1 cellular context compared by ENCODE assay signal in the genomic region with DNA sequence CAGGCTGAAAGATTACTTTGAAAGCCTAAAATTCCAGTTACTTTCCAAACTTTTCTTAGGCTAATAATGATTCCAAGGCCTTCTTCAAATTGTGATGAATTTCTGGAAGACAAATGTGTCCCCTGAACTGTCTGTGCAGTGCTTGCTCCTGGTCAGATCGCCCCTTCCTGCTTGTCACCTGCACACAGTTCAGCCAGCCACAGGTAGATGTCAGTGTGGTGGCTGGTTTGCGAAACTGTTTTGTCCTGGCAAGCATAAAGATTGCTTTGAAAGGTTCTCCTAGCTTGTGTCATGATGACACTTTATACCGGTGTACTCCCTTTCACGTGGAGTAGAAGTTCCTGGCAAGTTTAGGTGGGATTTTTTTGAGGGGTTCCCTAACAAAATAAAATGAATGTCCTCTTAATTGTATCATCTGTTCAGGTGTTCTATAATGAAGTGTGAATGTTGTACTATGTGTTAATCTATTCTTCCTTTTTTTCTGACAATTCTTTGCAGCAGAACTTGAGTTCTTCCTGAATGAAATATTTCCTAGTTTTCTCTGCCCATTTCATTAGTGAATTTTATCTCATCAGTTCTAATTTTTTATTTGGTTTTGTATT.
TF ChIP-seq lines count a peak whose summit lies in the region.

No MANE protein-coding gene starts in this region.

TF ChIP-seq in GM23338, 12 proteins besides CTCF, POLR2A, EP300 and RAD21 (continued from another document):
- TF ChIP-seq ZNF462 (CRISPR knock-in tag; IDR thresholded peaks at IDR 0.05) (no peak), ZNF331 (CRISPR knock-in tag; IDR thresholded peaks at IDR 0.05; ENCODE audit: low read depth) (no peak), CREB1 (CRISPR knock-in tag; IDR thresholded peaks at IDR 0.05; ENCODE audit: low read depth) (no peak), EZH2phosphoT487 (IDR thresholded peaks at IDR 0.05; ENCODE audit: unreplicated experiment) (no peak), EZH2 (IDR thresholded peaks at IDR 0.05; ENCODE audit: low read depth, unreplicated experiment) (no peak)
